Comparison of ENCODE assay signal across 34 cellular contexts in the genomic region with DNA sequence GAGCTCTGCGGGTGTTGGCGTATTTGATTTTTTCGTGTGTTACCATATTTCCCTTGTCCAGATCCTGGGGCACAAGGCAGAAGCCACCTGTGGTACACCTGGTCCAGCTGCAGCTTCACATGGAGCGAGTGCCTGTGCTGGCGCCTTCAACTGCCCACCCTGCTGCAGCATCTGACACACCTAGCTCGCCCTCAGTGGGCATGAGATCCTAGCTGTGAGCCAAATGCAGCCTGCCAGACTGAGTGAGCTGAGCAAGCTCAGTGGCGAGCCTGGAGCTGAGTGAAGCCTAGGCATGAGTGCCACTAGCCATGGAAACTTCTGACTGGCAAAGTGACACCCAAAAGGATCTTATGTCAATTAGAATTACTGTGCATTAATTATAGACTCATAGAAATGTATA.
"Had no signal": no experiment of that assay in that cellular context is flagged by ENCODE, and none has a peak within 500 bp of the region (broad histone marks: within the 10 kb centered on the region; RNA-seq: fewer than 3 reads in every experiment).

No MANE protein-coding gene starts in this region.

- H3K27me3 ChIP-seq: MG63 had no signal

- H3K36me3 ChIP-seq: MG63 had no signal

- H3K9ac ChIP-seq: KMS-11 had no signal

- H3K27ac ChIP-seq: KMS-11 had no signal

- H3K9me3 ChIP-seq: MG63 had no signal

- H3K4me3 ChIP-seq: MG63 had no signal

- DNase-seq: Karpas-422, Kasumi-1, MG63, MM.1S, MV-4-11, NCI-H1048, NCI-H1092, NCI-H1092 treated with DMSO at 0.1 percent for 48 hours, NCI-H1105, NCI-H1105 treated with DMSO at 0.1 percent for 48 hours, NCI-H1417, NCI-H1417 treated with DMSO at 0.1 percent for 48 hours, NCI-H1436, NCI-H1436 treated with DMSO at 0.1 percent for 48 hours, NCI-H146, NCI-H1694, NCI-H1694 treated with DMSO at 0.1 percent for 48 hours, NCI-H187, NCI-H187 treated with DMSO at 0.1 percent for 48 hours, NCI-H1930, NCI-H2029, NCI-H2029 treated with DMSO at 0.1 percent for 48 hours, NCI-H2081, NCI-H2081 treated with DMSO at 0.1 percent for 48 hours, NCI-H2107, NCI-H2171, NCI-H2171 treated with DMSO at 0.1 percent for 48 hours, NCI-H2227 treated with DMSO at 0.1 percent for 48 hours, NCI-H226, NCI-H345, NCI-H446, NCI-H446 treated with DMSO at 0.1 percent for 48 hours, NCI-H510A had no signal

- H3K4me2 ChIP-seq: KMS-11 had no signal
